In the genomic region with DNA sequence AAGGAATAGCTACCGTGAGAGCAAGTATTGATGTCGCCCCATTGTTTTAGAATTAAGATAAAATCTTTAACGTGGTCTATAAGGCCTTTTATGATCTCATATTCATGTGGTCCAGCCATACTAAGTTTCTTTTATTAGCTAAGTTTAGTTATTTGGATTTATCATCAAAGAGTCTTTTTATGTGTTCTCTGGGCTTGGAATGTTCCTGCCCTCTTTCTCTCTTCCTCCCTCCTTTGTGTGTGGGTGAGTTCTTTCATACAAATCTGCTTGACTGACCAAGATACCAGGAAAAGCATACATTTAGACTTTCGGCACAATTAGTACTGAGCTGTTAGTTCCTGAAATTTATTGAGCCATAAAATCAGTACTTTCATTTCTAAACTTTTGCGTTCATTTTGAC, we compare ENCODE assay signal across 26 cellular contexts. TPM values are rescaled to one million over a fixed set of nuclear protein-coding genes. Genes with fewer than 3 reads are reported as not detected.
DNase-seq lines count a peak whose midpoint lies in the region; ATAC-seq and TF ChIP-seq lines count a peak whose summit lies in the region.
"Had no signal": no experiment of that assay in that cellular context is flagged by ENCODE, and none has a peak within 500 bp of the region (broad histone marks: within the 10 kb centered on the region; RNA-seq: fewer than 3 reads in every experiment).

No MANE protein-coding gene starts in this region.

- DNase-seq in LNCaP clone FGC (ENCODE audit: low read depth): peak; percentile 49
- peak; percentile 41 for DNase-seq in astrocyte of the hippocampus (ENCODE audit: low read depth, low spot score)
- peak; percentile 40 for DNase-seq in left kidney (ENCODE audit: low read depth, low spot score)
- DNase-seq in Right ventricle myocardium superior: no peak
- DNase-seq in NCI-H146 (lab: John Stamatoyannopoulos, UW): no peak
- DNase-seq in AML-193 (lab: John Stamatoyannopoulos, UW): no peak
- DNase-seq: CD4-positive, CD25-positive, alpha-beta regulatory T cell; COR-L47; DMS79; GM23248; KG1; MV-4-11; NCI-H1105 treated with DMSO at 0.1 percent for 48 hours; NCI-H1694; NCI-H2081; NCI-H2171; NCI-H345; NCI-H524; NCI-H82; SHP77 had no signal

- TF ChIP-seq CTCF in LNCaP clone FGC (IDR thresholded peaks at IDR 0.05; ENCODE audit: control insufficient read depth, extremely low read depth, insufficient read depth): no peak

- no peak for ATAC-seq in Right ventricle myocardium superior (ENCODE audit: poor library complexity)
- ATAC-seq in HG03280 (IDR thresholded peaks at IDR 0.05; ENCODE audit: unreplicated experiment): no peak

- no peak overlapping the region for H3K4me3 ChIP-seq in LNCaP clone FGC (ENCODE audit: low read depth, low read length)
- H3K4me3 ChIP-seq: GM23248, HAP-1, SK-N-MC had no signal

- intact Hi-C loops in Right ventricle myocardium superior (cut with DNase I): no loop called here

RNA-seq across cellular contexts. Expression of gene TDO2, which starts 11.3 kb away (rescaled TPM):
- total RNA-seq in Right ventricle myocardium superior: not detected
- total RNA-seq: CD4-positive, CD25-positive, alpha-beta regulatory T cell; GM23248 had no signal

RNA-seq across cellular contexts. Expression of gene CTSO, which starts 38.9 kb away (rescaled TPM):
- 6.2 TPM for total RNA-seq in Right ventricle myocardium superior

RNA-seq across cellular contexts. Expression of gene ASIC5, which starts 48.7 kb away (rescaled TPM):
- not detected for total RNA-seq in Right ventricle myocardium superior
- total RNA-seq: A673; CD4-positive, CD25-positive, alpha-beta regulatory T cell; GM23248; M059J; RPMI7951 had no signal

Comparison
In these comparisons a context has a peak if more than half of its experiments do, and no peak if none do; other contexts are left out.
1. DNase-seq: peak in LNCaP clone FGC (single experiment), astrocyte of the hippocampus (single experiment) and left kidney (single experiment); none in Right ventricle myocardium superior (single experiment), NCI-H146 (single experiment) and AML-193 (0 of 2).